Comparison of ENCODE assay signal across 1 cellular context in the genomic region with DNA sequence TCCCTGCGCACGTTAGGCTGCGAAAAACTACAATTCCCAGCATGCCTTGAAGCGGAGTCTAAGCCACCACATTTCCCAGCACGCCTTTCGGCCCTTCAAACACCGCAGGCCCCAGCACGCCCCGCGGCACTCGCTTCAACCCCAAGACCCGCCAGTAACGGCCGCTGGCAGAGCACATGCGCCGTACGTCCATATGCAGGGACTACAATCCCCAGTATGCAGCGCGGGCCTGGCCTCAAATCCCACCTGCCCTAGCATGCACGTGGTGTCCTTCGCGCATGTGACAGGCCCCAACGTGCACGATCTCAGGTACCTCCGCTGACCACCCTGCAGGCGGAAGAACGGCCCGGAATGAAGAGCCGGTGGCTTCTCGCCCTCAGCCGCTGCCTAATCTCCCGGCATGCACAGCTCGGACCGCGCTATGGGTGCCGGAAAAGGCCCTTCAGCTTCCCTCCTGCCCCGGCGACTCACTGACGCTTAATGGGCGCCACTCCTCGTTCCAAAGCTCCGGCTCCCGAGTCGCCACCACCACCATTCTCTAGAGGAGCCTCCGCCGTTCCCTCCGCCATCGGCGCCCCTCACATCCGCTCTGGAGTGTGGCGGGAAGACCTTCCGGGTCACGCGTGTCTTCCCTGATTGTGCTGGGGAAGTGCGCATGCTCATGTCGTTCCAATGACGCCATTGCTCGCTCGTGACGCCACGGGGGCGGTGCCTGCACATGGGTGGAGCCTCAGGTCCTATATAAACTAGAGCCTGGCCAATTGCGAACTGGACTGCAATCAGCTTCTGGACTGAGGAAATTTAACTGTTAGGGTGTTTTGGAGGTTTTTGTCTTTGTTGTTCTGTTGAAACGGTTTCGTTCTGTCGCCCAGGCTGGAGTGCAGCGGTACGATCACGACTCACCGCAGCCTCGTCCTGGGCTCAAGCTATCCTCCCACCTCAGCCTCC.
A peak's percentile ranks its signal among the peaks of the same experiment; 100 is the strongest.
TF ChIP-seq lines count a peak whose summit lies in the region.

TSS of gene DUS3L (minus strand) at position 591 of the 948 bp plus-strand sequence. CDS start at position 569, 22 bp downstream.

TF ChIP-seq in K562, 482 proteins besides CTCF, POLR2A, EP300 and RAD21 (continued from another document and continues in another):
- TF ChIP-seq CCNT2 (IDR thresholded peaks at IDR 0.05; ENCODE audit: borderline replicate concordance, extremely low read depth, insufficient read length, low read depth, low read length) = no peak
- TF ChIP-seq HDAC6 (IDR thresholded peaks at IDR 0.05; ENCODE audit: low read depth, low read length) = no peak
- peak; percentile 74; the same call in 1 of the 2 replicates for TF ChIP-seq ZNF584 (CRISPR knock-in tag; IDR thresholded peaks at IDR 0.05; ENCODE audit: low read depth)
- TF ChIP-seq SIN3B (IDR thresholded peaks at IDR 0.05; ENCODE audit: low read depth) = peak; percentile 77; the same call in 1 of the 2 replicates
- TF ChIP-seq NR4A1 (CRISPR knock-in tag; IDR thresholded peaks at IDR 0.05) = peak; percentile 96
- peak; percentile 59 for TF ChIP-seq NR4A1 (tag; IDR thresholded peaks at IDR 0.05)
- peak; percentile 98 for TF ChIP-seq TBP (optimal IDR thresholded peaks at IDR 0.05; ENCODE audit: low read depth, low read length)
- peak; percentile 35; the same call in 1 of the 2 replicates for TF ChIP-seq ZNF263 (CRISPR knock-in tag; IDR thresholded peaks at IDR 0.05; ENCODE audit: borderline replicate concordance)
- peak; percentile 98 for TF ChIP-seq RBFOX2 (IDR thresholded peaks at IDR 0.05; ENCODE audit: low read depth, low read length)
- no peak for TF ChIP-seq STAG1 (CRISPR knock-in tag; IDR thresholded peaks at IDR 0.05; ENCODE audit: borderline replicate concordance)
- TF ChIP-seq ZNF324 (CRISPR knock-in tag; IDR thresholded peaks at IDR 0.05) = 0 out of 2 replicates have a peak, but pooled peaks have one; percentile 33
- 0 out of 2 replicates have a peak, but pooled peaks have one; percentile 22 for TF ChIP-seq MEF2D (tag; conservative IDR thresholded peaks at IDR 0.05; ENCODE audit: low read depth)
- TF ChIP-seq SMARCC2 (IDR thresholded peaks at IDR 0.05; ENCODE audit: low read depth) = no peak
- TF ChIP-seq TAF15 (IDR thresholded peaks at IDR 0.05; ENCODE audit: low read depth, low read length) = no peak
- no peak for TF ChIP-seq ZSCAN32 (CRISPR knock-in tag; IDR thresholded peaks at IDR 0.05)
- TF ChIP-seq FOXA1 (IDR thresholded peaks at IDR 0.05; ENCODE audit: borderline replicate concordance) = no peak
- peak; percentile 16; the same call in 1 of the 2 replicates for TF ChIP-seq KLF1 (tag; IDR thresholded peaks at IDR 0.05)
- TF ChIP-seq KAT2B (IDR thresholded peaks at IDR 0.05; ENCODE audit: low read depth, low read length) = no peak
- no peak for TF ChIP-seq CSDE1 (IDR thresholded peaks at IDR 0.05)
- TF ChIP-seq ZNF511 (CRISPR knock-in tag; IDR thresholded peaks at IDR 0.05) = peak; percentile 94
- no peak for TF ChIP-seq ZKSCAN8 (CRISPR knock-in tag; IDR thresholded peaks at IDR 0.05)
- no peak for TF ChIP-seq NEUROD1 (IDR thresholded peaks at IDR 0.05; ENCODE audit: borderline replicate concordance, low read depth, low read length, partially characterized antibody)
- TF ChIP-seq ETS2 (tag; IDR thresholded peaks at IDR 0.05; ENCODE audit: borderline replicate concordance, poor library complexity, severe bottlenecking) = no peak
- peak; percentile 89 for TF ChIP-seq FOXM1 (IDR thresholded peaks at IDR 0.05; ENCODE audit: low read depth)
- TF ChIP-seq FOXM1 (CRISPR knock-in tag; IDR thresholded peaks at IDR 0.05; ENCODE audit: low read depth) = 0 out of 2 replicates have a peak, but pooled peaks have one; percentile 80
- peak; percentile 58; the same call in 1 of the 2 replicates for TF ChIP-seq JUN (IDR thresholded peaks at IDR 0.05; ENCODE audit: borderline replicate concordance, low read depth, low read length)
- TF ChIP-seq JUN (CRISPR knock-in tag; IDR thresholded peaks at IDR 0.05; ENCODE audit: borderline replicate concordance) = peak; percentile 45; the same call in 1 of the 2 replicates
- no peak for TF ChIP-seq ZKSCAN3 (CRISPR knock-in tag; IDR thresholded peaks at IDR 0.05)
- TF ChIP-seq MXI1 (IDR thresholded peaks at IDR 0.05; ENCODE audit: low read depth, low read length) = peak; percentile 98
- TF ChIP-seq SMARCA5 (IDR thresholded peaks at IDR 0.05) = no peak
- TF ChIP-seq ZNF23 (CRISPR knock-in tag; IDR thresholded peaks at IDR 0.05) = no peak
- TF ChIP-seq ZNF217 (CRISPR knock-in tag; IDR thresholded peaks at IDR 0.05) = no peak
- TF ChIP-seq NR0B1 (IDR thresholded peaks at IDR 0.05; ENCODE audit: partially characterized antibody) = no peak
- TF ChIP-seq, protein P1, sequence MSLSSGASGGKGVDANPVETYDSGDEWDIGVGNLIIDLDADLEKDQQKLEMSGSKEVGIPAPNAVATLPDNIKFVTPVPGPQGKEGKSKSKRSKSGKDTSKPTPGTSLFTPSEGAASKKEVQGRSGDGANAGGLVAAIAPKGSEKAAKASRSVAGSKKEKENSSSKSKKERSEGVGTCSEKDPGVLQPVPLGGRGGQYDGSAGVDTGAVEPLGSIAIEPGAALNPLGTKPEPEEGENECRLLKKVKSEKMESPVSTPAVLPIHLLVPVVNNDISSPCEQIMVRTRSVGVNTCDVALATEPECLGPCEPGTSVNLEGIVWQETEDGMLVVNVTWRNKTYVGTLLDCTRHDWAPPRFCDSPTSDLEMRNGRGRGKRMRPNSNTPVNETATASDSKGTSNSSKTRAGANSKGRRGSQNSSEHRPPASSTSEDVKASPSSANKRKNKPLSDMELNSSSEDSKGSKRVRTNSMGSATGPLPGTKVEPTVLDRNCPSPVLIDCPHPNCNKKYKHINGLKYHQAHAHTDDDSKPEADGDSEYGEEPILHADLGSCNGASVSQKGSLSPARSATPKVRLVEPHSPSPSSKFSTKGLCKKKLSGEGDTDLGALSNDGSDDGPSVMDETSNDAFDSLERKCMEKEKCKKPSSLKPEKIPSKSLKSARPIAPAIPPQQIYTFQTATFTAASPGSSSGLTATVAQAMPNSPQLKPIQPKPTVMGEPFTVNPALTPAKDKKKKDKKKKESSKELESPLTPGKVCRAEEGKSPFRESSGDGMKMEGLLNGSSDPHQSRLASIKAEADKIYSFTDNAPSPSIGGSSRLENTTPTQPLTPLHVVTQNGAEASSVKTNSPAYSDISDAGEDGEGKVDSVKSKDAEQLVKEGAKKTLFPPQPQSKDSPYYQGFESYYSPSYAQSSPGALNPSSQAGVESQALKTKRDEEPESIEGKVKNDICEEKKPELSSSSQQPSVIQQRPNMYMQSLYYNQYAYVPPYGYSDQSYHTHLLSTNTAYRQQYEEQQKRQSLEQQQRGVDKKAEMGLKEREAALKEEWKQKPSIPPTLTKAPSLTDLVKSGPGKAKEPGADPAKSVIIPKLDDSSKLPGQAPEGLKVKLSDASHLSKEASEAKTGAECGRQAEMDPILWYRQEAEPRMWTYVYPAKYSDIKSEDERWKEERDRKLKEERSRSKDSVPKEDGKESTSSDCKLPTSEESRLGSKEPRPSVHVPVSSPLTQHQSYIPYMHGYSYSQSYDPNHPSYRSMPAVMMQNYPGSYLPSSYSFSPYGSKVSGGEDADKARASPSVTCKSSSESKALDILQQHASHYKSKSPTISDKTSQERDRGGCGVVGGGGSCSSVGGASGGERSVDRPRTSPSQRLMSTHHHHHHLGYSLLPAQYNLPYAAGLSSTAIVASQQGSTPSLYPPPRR (CRISPR knock-in tag; IDR thresholded peaks at IDR 0.05; ENCODE audit: borderline replicate concordance) = peak; percentile 87; the same call in 1 of the 2 replicates
- TF ChIP-seq ZBTB7A (IDR thresholded peaks at IDR 0.05; ENCODE audit: borderline replicate concordance, control insufficient read depth, low read depth, low read length) = peak; percentile 69; the same call in 1 of the 2 replicates
- TF ChIP-seq CTBP1 (IDR thresholded peaks at IDR 0.05; ENCODE audit: borderline replicate concordance) = no peak; the same call in 1 of the 2 replicates
- TF ChIP-seq, protein P2, sequence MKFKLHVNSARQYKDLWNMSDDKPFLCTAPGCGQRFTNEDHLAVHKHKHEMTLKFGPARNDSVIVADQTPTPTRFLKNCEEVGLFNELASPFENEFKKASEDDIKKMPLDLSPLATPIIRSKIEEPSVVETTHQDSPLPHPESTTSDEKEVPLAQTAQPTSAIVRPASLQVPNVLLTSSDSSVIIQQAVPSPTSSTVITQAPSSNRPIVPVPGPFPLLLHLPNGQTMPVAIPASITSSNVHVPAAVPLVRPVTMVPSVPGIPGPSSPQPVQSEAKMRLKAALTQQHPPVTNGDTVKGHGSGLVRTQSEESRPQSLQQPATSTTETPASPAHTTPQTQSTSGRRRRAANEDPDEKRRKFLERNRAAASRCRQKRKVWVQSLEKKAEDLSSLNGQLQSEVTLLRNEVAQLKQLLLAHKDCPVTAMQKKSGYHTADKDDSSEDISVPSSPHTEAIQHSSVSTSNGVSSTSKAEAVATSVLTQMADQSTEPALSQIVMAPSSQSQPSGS (CRISPR knock-in tag; IDR thresholded peaks at IDR 0.05) = peak; percentile 60; the same call in 1 of the 2 replicates
- TF ChIP-seq MCM5 (IDR thresholded peaks at IDR 0.05; ENCODE audit: low read depth) = no peak
- peak; percentile 73 for TF ChIP-seq ZBTB17 (CRISPR knock-in tag; IDR thresholded peaks at IDR 0.05)
- TF ChIP-seq, protein P3, sequence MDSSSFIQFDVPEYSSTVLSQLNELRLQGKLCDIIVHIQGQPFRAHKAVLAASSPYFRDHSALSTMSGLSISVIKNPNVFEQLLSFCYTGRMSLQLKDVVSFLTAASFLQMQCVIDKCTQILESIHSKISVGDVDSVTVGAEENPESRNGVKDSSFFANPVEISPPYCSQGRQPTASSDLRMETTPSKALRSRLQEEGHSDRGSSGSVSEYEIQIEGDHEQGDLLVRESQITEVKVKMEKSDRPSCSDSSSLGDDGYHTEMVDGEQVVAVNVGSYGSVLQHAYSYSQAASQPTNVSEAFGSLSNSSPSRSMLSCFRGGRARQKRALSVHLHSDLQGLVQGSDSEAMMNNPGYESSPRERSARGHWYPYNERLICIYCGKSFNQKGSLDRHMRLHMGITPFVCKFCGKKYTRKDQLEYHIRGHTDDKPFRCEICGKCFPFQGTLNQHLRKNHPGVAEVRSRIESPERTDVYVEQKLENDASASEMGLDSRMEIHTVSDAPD (CRISPR knock-in tag; IDR thresholded peaks at IDR 0.05) = no peak
- TF ChIP-seq TCF7 (IDR thresholded peaks at IDR 0.05; ENCODE audit: borderline replicate concordance) = peak; percentile 85; the same call in 1 of the 2 replicates
- 0 out of 2 replicates have a peak, but pooled peaks have one; percentile 38 for TF ChIP-seq SREBF1 (IDR thresholded peaks at IDR 0.05; ENCODE audit: borderline replicate concordance, low read depth, low read length)
- TF ChIP-seq MBD2 (IDR thresholded peaks at IDR 0.05; ENCODE audit: borderline replicate concordance, low read depth) = peak; percentile 83
- peak; percentile 100 for TF ChIP-seq EP400 (IDR thresholded peaks at IDR 0.05)
- TF ChIP-seq, protein P4, sequence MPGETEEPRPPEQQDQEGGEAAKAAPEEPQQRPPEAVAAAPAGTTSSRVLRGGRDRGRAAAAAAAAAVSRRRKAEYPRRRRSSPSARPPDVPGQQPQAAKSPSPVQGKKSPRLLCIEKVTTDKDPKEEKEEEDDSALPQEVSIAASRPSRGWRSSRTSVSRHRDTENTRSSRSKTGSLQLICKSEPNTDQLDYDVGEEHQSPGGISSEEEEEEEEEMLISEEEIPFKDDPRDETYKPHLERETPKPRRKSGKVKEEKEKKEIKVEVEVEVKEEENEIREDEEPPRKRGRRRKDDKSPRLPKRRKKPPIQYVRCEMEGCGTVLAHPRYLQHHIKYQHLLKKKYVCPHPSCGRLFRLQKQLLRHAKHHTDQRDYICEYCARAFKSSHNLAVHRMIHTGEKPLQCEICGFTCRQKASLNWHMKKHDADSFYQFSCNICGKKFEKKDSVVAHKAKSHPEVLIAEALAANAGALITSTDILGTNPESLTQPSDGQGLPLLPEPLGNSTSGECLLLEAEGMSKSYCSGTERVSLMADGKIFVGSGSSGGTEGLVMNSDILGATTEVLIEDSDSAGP (CRISPR knock-in tag; IDR thresholded peaks at IDR 0.05) = no peak
- TF ChIP-seq ZFP1 (CRISPR knock-in tag; IDR thresholded peaks at IDR 0.05) = no peak
- TF ChIP-seq ZNF699 (CRISPR knock-in tag; IDR thresholded peaks at IDR 0.05; ENCODE audit: insufficient replicate concordance) = no peak
- peak; percentile 96; the same call in 1 of the 2 replicates for TF ChIP-seq OTX1 (CRISPR knock-in tag; IDR thresholded peaks at IDR 0.05)
- peak; percentile 98 for TF ChIP-seq SUPT5H (IDR thresholded peaks at IDR 0.05)
- TF ChIP-seq ZNF707 (CRISPR knock-in tag; conservative IDR thresholded peaks at IDR 0.05) = no peak
- no peak for TF ChIP-seq MCM7 (IDR thresholded peaks at IDR 0.05)
- TF ChIP-seq JUND (IDR thresholded peaks at IDR 0.05; ENCODE audit: borderline replicate concordance, low read depth, low read length) = peak; percentile 84
- peak; percentile 66; the same call in 2 of the 3 replicates for TF ChIP-seq JUND (tag; IDR thresholded peaks at IDR 0.05; ENCODE audit: borderline replicate concordance, low read depth, low read length)
- TF ChIP-seq TEAD4 (IDR thresholded peaks at IDR 0.05; ENCODE audit: low read length) = 0 out of 2 replicates have a peak, but pooled peaks have one; percentile 8
- TF ChIP-seq TEAD4 (CRISPR knock-in tag; IDR thresholded peaks at IDR 0.05; ENCODE audit: borderline replicate concordance) = no peak
- peak; percentile 87 for TF ChIP-seq TAF9B (IDR thresholded peaks at IDR 0.05; ENCODE audit: partially characterized antibody)
- no peak for TF ChIP-seq ZNF551 (CRISPR knock-in tag; IDR thresholded peaks at IDR 0.05)
